In the genomic region with DNA sequence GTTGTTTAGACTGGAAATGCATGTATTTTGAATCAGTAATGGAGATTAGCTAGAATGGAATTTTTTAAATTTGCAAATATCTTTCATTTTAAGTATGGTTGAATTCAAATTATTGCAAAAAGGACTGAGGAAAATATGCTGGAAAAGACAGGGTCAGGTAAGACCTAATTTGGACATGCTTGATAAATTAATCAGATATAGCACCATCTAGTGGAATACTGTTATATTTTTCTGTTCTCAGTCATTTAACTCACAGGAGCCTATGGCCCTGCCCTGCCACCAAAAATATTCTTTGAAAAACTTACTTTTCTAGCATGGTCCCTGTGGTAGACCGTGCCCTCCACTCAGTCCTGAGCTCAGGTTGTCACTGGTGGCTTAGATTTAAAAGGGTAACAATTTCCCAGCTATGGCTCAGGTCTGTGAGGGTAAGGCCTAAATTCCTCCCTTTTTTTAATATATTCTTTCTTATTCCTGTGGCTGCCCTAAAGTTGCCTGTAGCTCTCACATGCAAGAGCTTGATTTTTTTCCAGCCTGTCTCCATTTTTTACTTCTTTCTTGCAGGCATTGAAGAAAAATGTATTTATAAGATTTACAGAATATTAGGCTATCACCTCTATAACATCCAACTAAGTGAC, we compare ENCODE assay signal across 8 cellular contexts. TPM values are rescaled to one million over a fixed set of nuclear protein-coding genes. Genes with fewer than 3 reads are reported as not detected.
A peak's percentile ranks its signal among the peaks of the same experiment; 100 is the strongest.
DNase-seq lines count a peak whose midpoint lies in the region; ATAC-seq and TF ChIP-seq lines count a peak whose summit lies in the region.

No MANE protein-coding gene starts in this region.

- peak in 2 of 3 donors; percentile 16 to 42 for DNase-seq in CD4-positive, CD25-positive, alpha-beta regulatory T cell
- DNase-seq in NCI-H446 (lab: John Stamatoyannopoulos, UW) (peak; percentile 18 to 72), ascending aorta (ENCODE audit: low spot score in 2 of 2) (no peak), lower leg skin (ENCODE audit: low spot score in 2 of 2) (no peak)
- DNase-seq in stimulated activated naive CD8-positive, alpha-beta T cell treated with anti-CD3 and anti-CD28 coated beads, Interleukin-15, amount 100 ng/mL, for 72 hours = no peak

- peaks cover 19% of the 10 kb centered on the region for H3K27me3 Mint-ChIP-seq in CD4-positive, CD25-positive, alpha-beta regulatory T cell
- peaks cover 16% of the 10 kb centered on the region for H3K27me3 Mint-ChIP-seq in stimulated activated naive CD8-positive, alpha-beta T cell treated with anti-CD3 and anti-CD28 coated beads, Interleukin-15, amount 100 ng/mL, for 72 hours

- TF ChIP-seq CTCF in ascending aorta (IDR thresholded peaks at IDR 0.05) (peak; percentile 41 to 67 (median 62)), lower leg skin (IDR thresholded peaks at IDR 0.05) (no peak)

- H3K9ac ChIP-seq in iPS-20b (ENCODE audit: low read depth, low read length) = peak overlapping the region; percentile 34; the same call in 1 of the 2 replicates

- no peak overlapping the region for H3K27ac Mint-ChIP-seq in CD4-positive, CD25-positive, alpha-beta regulatory T cell
- no peak overlapping the region for H3K27ac Mint-ChIP-seq in stimulated activated naive CD8-positive, alpha-beta T cell treated with anti-CD3 and anti-CD28 coated beads, Interleukin-15, amount 100 ng/mL, for 72 hours

- H3K27me3 ChIP-seq in CD4-positive, CD25-positive, alpha-beta regulatory T cell (ENCODE audit: control insufficient read depth, insufficient read depth, low read length) = peaks cover 12% of the 10 kb centered on the region
- H3K27me3 ChIP-seq in ascending aorta = no peaks in the 10 kb centered on the region
- no peaks in the 10 kb centered on the region; the same call in 1 of the 2 replicates for H3K27me3 ChIP-seq in iPS-20b (ENCODE audit: insufficient read depth, low read length)

- H3K9me3 ChIP-seq in CD4-positive, CD25-positive, alpha-beta regulatory T cell (ENCODE audit: control insufficient read depth in 2 of 2, low read length in 2 of 2) = peaks cover 15 to 19% of the 10 kb centered on the region in 2 experiments
- peaks cover 0 to 12% of the 10 kb centered on the region in 2 donors for H3K9me3 ChIP-seq in ascending aorta
- H3K9me3 ChIP-seq in iPS-20b (ENCODE audit: insufficient read depth, low read depth, low read length) = no peaks in the 10 kb centered on the region

- 10 to 22% methylated on average over 1 of the region's 1 CpG for WGBS in lower leg skin, 2 donors

- no peaks in the 10 kb centered on the region for H3K4me1 ChIP-seq in CD4-positive, CD25-positive, alpha-beta regulatory T cell (ENCODE audit: control insufficient read depth, insufficient read depth, low read length, poor library complexity, severe bottlenecking)
- H3K4me1 ChIP-seq in ascending aorta (no peaks in the 10 kb centered on the region), iPS-20b (ENCODE audit: insufficient read depth, low read length) (peaks cover 37% of the 10 kb centered on the region)

- H3K4me3 Mint-ChIP-seq in CD4-positive, CD25-positive, alpha-beta regulatory T cell = no peak overlapping the region
- no peak overlapping the region for H3K4me3 Mint-ChIP-seq in stimulated activated naive CD8-positive, alpha-beta T cell treated with anti-CD3 and anti-CD28 coated beads, Interleukin-15, amount 100 ng/mL, for 72 hours

- TF ChIP-seq POLR2A in lower leg skin (IDR thresholded peaks at IDR 0.05) = no peak

- no peaks in the 10 kb centered on the region for H3K36me3 ChIP-seq in CD4-positive, CD25-positive, alpha-beta regulatory T cell (ENCODE audit: control insufficient read depth, insufficient read depth, low read length)
- H3K36me3 ChIP-seq in ascending aorta = no peaks in the 10 kb centered on the region
- no peaks in the 10 kb centered on the region for H3K36me3 ChIP-seq in iPS-20b (ENCODE audit: insufficient read depth, low read depth, low read length)

- H3K9me3 Mint-ChIP-seq in CD4-positive, CD25-positive, alpha-beta regulatory T cell = peaks cover 0 to 20% (median 7%) of the 10 kb centered on the region in 7 donors
- peaks cover 15 to 18% of the 10 kb centered on the region in 2 donors for H3K9me3 Mint-ChIP-seq in stimulated activated naive CD8-positive, alpha-beta T cell treated with anti-CD3 and anti-CD28 coated beads, Interleukin-15, amount 100 ng/mL, for 72 hours

- H3K36me3 Mint-ChIP-seq in CD4-positive, CD25-positive, alpha-beta regulatory T cell = peaks cover 5% of the 10 kb centered on the region

- intact Hi-C loops in ascending aorta (cut with DNase I) (loop anchor here (5.0 kb wide), 2 partner anchors 64 to 301 kb away; a partner anchor contains a TSS), lower leg skin (cut with DNase I; ENCODE audit: low total_unique reads) (no loop called here)

- no peak overlapping the region for H3K27ac ChIP-seq in CD4-positive, CD25-positive, alpha-beta regulatory T cell (ENCODE audit: insufficient read depth, low read length, poor library complexity, severe bottlenecking)
- no peak overlapping the region for H3K27ac ChIP-seq in ascending aorta
- H3K27ac ChIP-seq in iPS-20b (ENCODE audit: low read length) = no peak overlapping the region

- no peak overlapping the region for H3K4me3 ChIP-seq in CD4-positive, CD25-positive, alpha-beta regulatory T cell (ENCODE audit: low read depth, low read length)
- H3K4me3 ChIP-seq in ascending aorta = no peak overlapping the region
- H3K4me3 ChIP-seq in iPS-20b (ENCODE audit: low read length) = no peak overlapping the region
- no peak overlapping the region for H3K4me3 ChIP-seq in lower leg skin (ENCODE audit: low read depth, poor library complexity, severe bottlenecking)

- peak; percentile 37 to 67 for ATAC-seq in CD4-positive, CD25-positive, alpha-beta regulatory T cell (ENCODE audit: low read depth in 2 of 2)
- ATAC-seq in GM18867 (IDR thresholded peaks at IDR 0.05; ENCODE audit: unreplicated experiment) = peak; percentile 69
- ATAC-seq in HG03175 (IDR thresholded peaks at IDR 0.05; ENCODE audit: unreplicated experiment) = peak; percentile 79
- ATAC-seq in stimulated activated naive CD8-positive, alpha-beta T cell treated with anti-CD3 and anti-CD28 coated beads, Interleukin-15, amount 100 ng/mL, for 72 hours = peak; percentile 62

- H3K4me1 Mint-ChIP-seq in CD4-positive, CD25-positive, alpha-beta regulatory T cell = no peaks in the 10 kb centered on the region
- H3K4me1 Mint-ChIP-seq in stimulated activated naive CD8-positive, alpha-beta T cell treated with anti-CD3 and anti-CD28 coated beads, Interleukin-15, amount 100 ng/mL, for 72 hours = no peaks in the 10 kb centered on the region

RNA-seq across cellular contexts. Expression of a gene that starts 25.3 kb away (rescaled TPM):
- total RNA-seq in CD4-positive, CD25-positive, alpha-beta regulatory T cell = 19.2 TPM
- polyA plus RNA-seq in CD4-positive, CD25-positive, alpha-beta regulatory T cell = 1 to 10 TPM; 7.4 to 9.4 (median 7.5) TPM
- 2.0 TPM for total RNA-seq in ascending aorta
- 1 to 10 TPM; 2.2 to 5.1 (median 3.5) TPM for total RNA-seq in lower leg skin

Comparison
In these comparisons a context has a peak if more than half of its experiments do, and no peak if none do; other contexts are left out.
1. DNase-seq: peak in CD4-positive, CD25-positive, alpha-beta regulatory T cell (2 of 3) and NCI-H446 (2 of 2); none in ascending aorta (0 of 2), stimulated activated naive CD8-positive, alpha-beta T cell treated with anti-CD3 and anti-CD28 coated beads, Interleukin-15, amount 100 ng/mL, for 72 hours (0 of 2) and lower leg skin (0 of 2).
2. CTCF ChIP-seq: peak in ascending aorta (3 of 3); none in lower leg skin (0 of 3).
3. Peak in every context shown above with its lines, with median percentiles within 50 percentile points of each other: ATAC-seq.